ENCODE assay signal across 1 cellular context in the genomic region with DNA sequence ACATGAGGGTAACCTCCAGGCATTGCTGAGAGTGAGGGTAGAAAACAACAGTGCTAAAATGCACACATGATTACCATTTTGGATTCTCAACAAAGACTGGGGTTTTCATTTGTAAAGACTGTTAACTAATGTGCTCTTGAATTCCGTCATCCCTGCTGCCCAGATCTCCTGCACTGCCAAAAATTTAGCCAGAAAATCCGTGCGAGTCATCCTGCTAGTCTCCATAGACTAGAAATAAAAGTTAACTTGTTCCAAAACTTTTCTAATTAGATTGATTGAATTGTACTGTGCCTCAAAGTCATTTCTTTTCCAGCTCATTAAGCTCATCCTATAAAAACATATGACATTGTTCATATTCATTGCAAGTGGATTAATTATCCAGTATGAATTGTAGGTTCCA.
TF ChIP-seq lines count a peak whose summit lies in the region.

No MANE protein-coding gene starts in this region.

TF ChIP-seq in WTC11, 78 proteins besides CTCF, POLR2A, EP300 and RAD21 (continued from another document):
- TF ChIP-seq FOXJ3 (CRISPR knock-in tag; IDR thresholded peaks at IDR 0.05; ENCODE audit: borderline replicate concordance) (no peak), GABPB1 (CRISPR knock-in tag; IDR thresholded peaks at IDR 0.05) (no peak), MLX (CRISPR knock-in tag; IDR thresholded peaks at IDR 0.05) (no peak), NFYB (CRISPR knock-in tag; conservative IDR thresholded peaks at IDR 0.05; ENCODE audit: low read depth) (no peak)
